In genomic region chr2:227799202-227799601, GRCh38 we compare ENCODE assay signal across 1 cellular context.
TF ChIP-seq lines count a peak whose summit lies in the region.

No MANE protein-coding gene starts in this region.

TF ChIP-seq in HepG2, 621 proteins besides CTCF, POLR2A, EP300 and RAD21:
- TF ChIP-seq JARID2 (CRISPR knock-in tag; IDR thresholded peaks at IDR 0.05; ENCODE audit: insufficient replicate concordance) (no peak), PAXIP1 (CRISPR knock-in tag; conservative IDR thresholded peaks at IDR 0.05) (0 out of 2 replicates have a peak, but pooled peaks have one; percentile 23), ZNF687 (CRISPR knock-in tag; IDR thresholded peaks at IDR 0.05) (no peak)
